ENCODE assay signal across 8 cellular contexts in the genomic region with DNA sequence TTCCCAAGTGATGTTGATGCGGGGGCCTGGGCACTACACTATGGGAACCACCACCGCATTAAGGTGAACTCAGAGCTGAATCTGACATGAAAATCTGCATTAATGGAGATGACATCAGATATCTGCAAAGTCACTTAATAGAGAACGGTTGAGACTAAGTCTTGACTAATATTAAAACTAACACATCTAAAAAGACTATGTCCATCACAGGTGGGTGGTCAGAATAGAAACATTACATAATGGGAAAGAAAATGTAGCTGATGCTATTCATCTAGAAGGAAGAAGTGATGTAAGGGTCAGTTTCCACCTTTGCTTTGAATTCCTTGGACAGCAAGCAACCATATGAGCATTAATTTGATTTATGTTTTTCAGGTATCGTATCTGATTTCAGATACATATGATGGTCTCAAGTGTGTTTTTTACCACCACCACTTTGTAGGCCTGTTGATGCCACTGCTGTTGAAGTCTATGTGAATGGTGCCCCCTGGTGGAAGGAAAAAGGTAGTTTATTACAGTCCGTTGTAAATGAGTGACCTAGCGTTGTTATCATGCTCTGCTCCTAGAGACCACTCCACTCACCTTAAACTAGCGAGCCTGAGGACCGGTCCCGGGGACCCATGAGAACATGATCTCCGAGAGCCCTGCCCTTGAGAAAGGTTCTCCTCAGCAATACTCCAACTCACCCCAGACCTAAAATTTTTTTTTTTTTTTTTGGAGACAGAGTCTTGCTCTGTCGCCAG.
A peak's percentile ranks its signal among the peaks of the same experiment; 100 is the strongest.
DNase-seq lines count a peak whose midpoint lies in the region; ATAC-seq, FAIRE-seq and TF ChIP-seq lines count a peak whose summit lies in the region.

No MANE protein-coding gene starts in this region.

- no peaks in the 10 kb centered on the region for H3K9me3 ChIP-seq in aorta (ENCODE audit: control insufficient read depth, low read length)

- H3K27me3 Mint-ChIP-seq in neural crest cell (ENCODE audit: low read depth), result no peaks in the 10 kb centered on the region

- peaks cover 1 to 2% of the 10 kb centered on the region in 2 donors for H3K36me3 ChIP-seq in aorta (ENCODE audit: control insufficient read depth in 1 of 2, insufficient read depth in 2 of 2, low read length in 1 of 2)

- WGBS in aorta, 2 donors, result 29 to 33% methylated on average over 11 of the region's 11 CpGs

- no peaks in the 10 kb centered on the region for H3K4me1 ChIP-seq in aorta (ENCODE audit: control insufficient read depth in 1 of 2, insufficient read depth in 2 of 2, low read length in 2 of 2)

- ATAC-seq in GM21529 (IDR thresholded peaks at IDR 0.05; ENCODE audit: unreplicated experiment) (peak; percentile 75), aorta (ENCODE audit: low FRiP score) (peak; percentile 88)

- no peaks in the 10 kb centered on the region for H3K4me1 Mint-ChIP-seq in neural crest cell

- intact Hi-C loops in aorta (cut with DNase I), result loop anchor here (2.0 to 5.0 kb wide), 3 partner anchors 207 to 281 kb away; no protein-coding TSS in a partner anchor

- no peak overlapping the region for H3K4me3 Mint-ChIP-seq in neural crest cell

- peak; percentile 85 for FAIRE-seq in HTR-8/SVneo (lab: Jason Lieb, UNC)

- no peak overlapping the region for H3K27ac Mint-ChIP-seq in neural crest cell (ENCODE audit: unreplicated experiment)

- no peak overlapping the region for H3K27ac ChIP-seq in aorta (ENCODE audit: low read depth in 1 of 2, low read length in 2 of 2)

- peak; percentile 69 for TF ChIP-seq CTCF in fibroblast of mammary gland (conservative IDR thresholded peaks at IDR 0.05; ENCODE audit: control insufficient read depth, insufficient read depth, low read depth, low read length)
- peak; percentile 76 for TF ChIP-seq CTCF in neural crest cell (conservative IDR thresholded peaks at IDR 0.05)

- H3K9me3 Mint-ChIP-seq in neural crest cell, result peaks cover 3% of the 10 kb centered on the region

- peaks cover 12% of the 10 kb centered on the region for H3K36me3 Mint-ChIP-seq in neural crest cell (ENCODE audit: low read depth)

- no peak overlapping the region for H3K4me3 ChIP-seq in fibroblast of mammary gland (ENCODE audit: control insufficient read depth, low read depth, low read length)
- H3K4me3 ChIP-seq in aorta (ENCODE audit: low read length in 2 of 2), result no peak overlapping the region

- H3K27me3 ChIP-seq in aorta (ENCODE audit: control insufficient read depth in 1 of 2, insufficient read depth in 2 of 2, low read length in 1 of 2), result no peaks in the 10 kb centered on the region

- peak; percentile 63 for DNase-seq in ELF-1 (ENCODE audit: low read depth, low spot score)
- peak; percentile 79 for DNase-seq in HTR-8/SVneo (ENCODE audit: insufficient read length, low spot score)
- DNase-seq in NOMO-1 treated with DMSO at 0.1 percent for 48 hours (lab: John Stamatoyannopoulos, UW; ENCODE audit: unreplicated experiment), result peak; percentile 71
- peak; percentile 37 for DNase-seq in activated CD8-positive, alpha-beta memory T cell treated with anti-CD3 and anti-CD28 coated beads, Interleukin-2, amount 50 U/mL, for 1 hour (ENCODE audit: extremely low read depth)
- DNase-seq in fibroblast of mammary gland (ENCODE audit: low read depth), result peak; percentile 86
- peak; percentile 57 for DNase-seq in neural crest cell (ENCODE audit: low read depth, low spot score)
- no peak for DNase-seq in aorta

Comparison
In these comparisons a context has a peak if more than half of its experiments do, and no peak if none do; other contexts are left out.
1. DNase-seq: peak in ELF-1 (single experiment), HTR-8/SVneo (single experiment), NOMO-1 treated with DMSO at 0.1 percent for 48 hours (single experiment), activated CD8-positive, alpha-beta memory T cell treated with anti-CD3 and anti-CD28 coated beads, Interleukin-2, amount 50 U/mL, for 1 hour (single experiment), fibroblast of mammary gland (single experiment) and neural crest cell (single experiment); none in aorta (0 of 2).